ENCODE assay signal across 23 cellular contexts in genomic region chr2:6412533-6413085, GRCh38.
A peak's percentile ranks its signal among the peaks of the same experiment; 100 is the strongest.
DNase-seq lines count a peak whose midpoint lies in the region; ATAC-seq and TF ChIP-seq lines count a peak whose summit lies in the region.
"Had no signal": no experiment of that assay in that cellular context is flagged by ENCODE, and none has a peak within 500 bp of the region (broad histone marks: within the 10 kb centered on the region; RNA-seq: fewer than 3 reads in every experiment).

No MANE protein-coding gene starts in this region.

- ATAC-seq in GM23338, result no peak
- ATAC-seq in HG03139 (IDR thresholded peaks at IDR 0.05; ENCODE audit: unreplicated experiment), result no peak
- ATAC-seq: activated CD8-positive, alpha-beta memory T cell treated with anti-CD3 and anti-CD28 coated beads, Interleukin-2, amount 10 ng/mL, durations not matched to agents 7 days and 5 days; PC-3; stimulated activated naive CD8-positive, alpha-beta T cell treated with anti-CD3 and anti-CD28 coated beads, Interleukin-15, amount 100 ng/mL, for 72 hours had no signal

- H3K36me3 ChIP-seq in GM23338 (ENCODE audit: insufficient read depth), result no peaks in the 10 kb centered on the region
- no peaks in the 10 kb centered on the region for H3K36me3 ChIP-seq in SK-N-SH (replicated peaks in 1 of 2; ENCODE audit: control insufficient read depth in 1 of 2, insufficient read depth in 2 of 2, low read length in 1 of 2)
- H3K36me3 ChIP-seq in testis (ENCODE audit: low read depth, missing control alignments), result no peaks in the 10 kb centered on the region
- H3K36me3 ChIP-seq: breast epithelium had no signal

- H3K27me3 Mint-ChIP-seq in GM23338 (ENCODE audit: insufficient read depth, low read depth, poor library complexity), result no peaks in the 10 kb centered on the region
- H3K27me3 Mint-ChIP-seq: activated CD8-positive, alpha-beta memory T cell treated with anti-CD3 and anti-CD28 coated beads, Interleukin-2, amount 10 ng/mL, durations not matched to agents 7 days and 5 days; activated naive CD8-positive, alpha-beta T cell; dendritic cell treated with granulocyte-macrophage colony-stimulating factor and Interleukin-4, amounts not matched to agents 40 ng/mL and 50 ng/mL, for 4 days; stimulated activated naive CD8-positive, alpha-beta T cell treated with anti-CD3 and anti-CD28 coated beads, Interleukin-15, amount 100 ng/mL, for 72 hours; type B pancreatic cell had no signal

- H3F3A ChIP-seq in GM23338 (replicated peaks; ENCODE audit: low read depth) (no peaks in the 10 kb centered on the region), SK-N-SH (replicated peaks; ENCODE audit: insufficient read depth) (no peaks in the 10 kb centered on the region)

- H3K27me3 ChIP-seq in GM23338 (ENCODE audit: insufficient read depth), result no peaks in the 10 kb centered on the region
- no peaks in the 10 kb centered on the region for H3K27me3 ChIP-seq in SK-N-SH (ENCODE audit: insufficient read depth)
- H3K27me3 ChIP-seq in testis, result no peaks in the 10 kb centered on the region
- H3K27me3 ChIP-seq: breast epithelium had no signal

- H3K9ac ChIP-seq in SK-N-SH, result no peak overlapping the region

- TF ChIP-seq RAD21 in SK-N-SH (IDR thresholded peaks at IDR 0.05; ENCODE audit: low read length), result no peak

- H3K4me3 ChIP-seq in GM23338 (no peak overlapping the region), astrocyte of the spinal cord (ENCODE audit: low read depth, low read length) (no peak overlapping the region), foreskin fibroblast (ENCODE audit: low read depth in 1 of 2, low read length in 2 of 2) (no peak overlapping the region), retinal pigment epithelial cell (ENCODE audit: low read length) (no peak overlapping the region), SK-N-SH (ENCODE audit: low read depth in 2 of 2, low read length in 1 of 2) (no peak overlapping the region), testis (no peak overlapping the region)
- H3K4me3 ChIP-seq: breast epithelium, skin epidermis had no signal

- H3K4me1 ChIP-seq in GM23338 (ENCODE audit: insufficient read depth) (no peaks in the 10 kb centered on the region), SK-N-SH (ENCODE audit: control insufficient read depth in 1 of 2, insufficient read depth in 2 of 2, low read depth in 1 of 2, low read length in 1 of 2) (no peaks in the 10 kb centered on the region), testis (no peaks in the 10 kb centered on the region)
- H3K4me1 ChIP-seq: breast epithelium had no signal

- no peaks in the 10 kb centered on the region for H4K20me1 ChIP-seq in GM23338 (replicated peaks; ENCODE audit: insufficient read depth)
- no peaks in the 10 kb centered on the region for H4K20me1 ChIP-seq in SK-N-SH (ENCODE audit: insufficient read depth)

- H3K79me2 ChIP-seq in GM23338 (replicated peaks; ENCODE audit: insufficient read depth), result no peaks in the 10 kb centered on the region
- no peaks in the 10 kb centered on the region for H3K79me2 ChIP-seq in SK-N-SH (ENCODE audit: insufficient read depth)

- H3K4me3 Mint-ChIP-seq in GM23338, result no peak overlapping the region
- H3K4me3 Mint-ChIP-seq: activated CD8-positive, alpha-beta memory T cell treated with anti-CD3 and anti-CD28 coated beads, Interleukin-2, amount 10 ng/mL, durations not matched to agents 7 days and 5 days; activated naive CD8-positive, alpha-beta T cell; dendritic cell treated with granulocyte-macrophage colony-stimulating factor and Interleukin-4, amounts not matched to agents 40 ng/mL and 50 ng/mL, for 4 days; nephron; stimulated activated naive CD8-positive, alpha-beta T cell treated with anti-CD3 and anti-CD28 coated beads, Interleukin-15, amount 100 ng/mL, for 72 hours; type B pancreatic cell had no signal

- H3K4me2 ChIP-seq in GM23338, result no peak overlapping the region
- H3K4me2 ChIP-seq in SK-N-SH, result no peak overlapping the region

- H3K27ac Mint-ChIP-seq in GM23338, result no peak overlapping the region
- H3K27ac Mint-ChIP-seq: activated CD8-positive, alpha-beta memory T cell treated with anti-CD3 and anti-CD28 coated beads, Interleukin-2, amount 10 ng/mL, durations not matched to agents 7 days and 5 days; activated naive CD8-positive, alpha-beta T cell; dendritic cell treated with granulocyte-macrophage colony-stimulating factor and Interleukin-4, amounts not matched to agents 40 ng/mL and 50 ng/mL, for 4 days; nephron; stimulated activated naive CD8-positive, alpha-beta T cell treated with anti-CD3 and anti-CD28 coated beads, Interleukin-15, amount 100 ng/mL, for 72 hours; type B pancreatic cell had no signal

- peaks cover 75% of the 10 kb centered on the region for H3K9me3 Mint-ChIP-seq in GM23338
- H3K9me3 Mint-ChIP-seq: nephron; stimulated activated naive CD8-positive, alpha-beta T cell treated with anti-CD3 and anti-CD28 coated beads, Interleukin-15, amount 100 ng/mL, for 72 hours; type B pancreatic cell had no signal

- no peak for TF ChIP-seq POLR2A in testis (IDR thresholded peaks at IDR 0.05)

- no peak for TF ChIP-seq CTCF in GM23338 (conservative IDR thresholded peaks at IDR 0.05; ENCODE audit: low read depth in 2 of 2)
- no peak for TF ChIP-seq CTCF in astrocyte of the spinal cord (IDR thresholded peaks at IDR 0.05; ENCODE audit: low read depth, low read length)
- no peak for TF ChIP-seq CTCF in foreskin fibroblast (IDR thresholded peaks at IDR 0.05; ENCODE audit: low read depth, low read length)
- TF ChIP-seq CTCF in retinal pigment epithelial cell (conservative IDR thresholded peaks at IDR 0.05; ENCODE audit: low read depth, low read length), result no peak
- no peak for TF ChIP-seq CTCF in SK-N-SH (IDR thresholded peaks at IDR 0.05)
- no peak for TF ChIP-seq CTCF in testis (IDR thresholded peaks at IDR 0.05)

- H3K27ac ChIP-seq in GM23338 (ENCODE audit: low read depth), result no peak overlapping the region
- no peak overlapping the region for H3K27ac ChIP-seq in SK-N-SH (ENCODE audit: low read depth in 2 of 2, low read length in 1 of 2)
- no peak overlapping the region for H3K27ac ChIP-seq in testis
- H3K27ac ChIP-seq: breast epithelium, skin epidermis had no signal

- 17% methylated on average over 3 of the region's 3 CpGs for WGBS in SK-N-SH (ENCODE audit: low lambda C conversion rate)
- WGBS in testis, 2 donors, result 75 to 76% methylated on average over 3 of the region's 3 CpGs

- H3K36me3 Mint-ChIP-seq in GM23338 (ENCODE audit: low read depth), result peaks cover 3% of the 10 kb centered on the region; the same call in 1 of the 3 replicates
- H3K36me3 Mint-ChIP-seq: activated CD8-positive, alpha-beta memory T cell treated with anti-CD3 and anti-CD28 coated beads, Interleukin-2, amount 10 ng/mL, durations not matched to agents 7 days and 5 days; activated naive CD8-positive, alpha-beta T cell; type B pancreatic cell had no signal

- H3K9me3 ChIP-seq in SK-N-SH (no peaks in the 10 kb centered on the region), testis (no peaks in the 10 kb centered on the region)
- H3K9me3 ChIP-seq: breast epithelium had no signal

- intact Hi-C loops in testis (cut with DNase I; ENCODE audit: low total_unique reads), result no loop called here

- POLR2A ChIA-PET in SK-N-SH (lab: Yijun Ruan, JAX), result no interaction called here

- DNase-seq in GM23338 (ENCODE audit: low spot score) (no peak), astrocyte of the spinal cord (ENCODE audit: low read depth, low spot score) (peak; percentile 12), foreskin fibroblast (peak; percentile 55 to 89), retinal pigment epithelial cell (ENCODE audit: low read depth) (peak; percentile 7), SK-N-SH (no peak), testis (no peak), NCI-H2029 treated with DMSO at 0.1 percent for 48 hours (lab: John Stamatoyannopoulos, UW) (no peak)
- DNase-seq: activated CD4-positive, alpha-beta T cell treated with anti-CD3 and anti-CD28 coated beads for 48 hours; activated CD8-positive, alpha-beta memory T cell treated with anti-CD3 and anti-CD28 coated beads, Interleukin-2, amount 10 ng/mL, durations not matched to agents 7 days and 5 days; COR-L47; midbrain; NCI-H1694; NCI-H2227 treated with DMSO at 0.1 percent for 48 hours; PC-3; stimulated activated CD4-positive, alpha-beta T cell treated with anti-CD3 and anti-CD28 coated beads, Interleukin-2, amount 100 ng/mL, for 48 hours; stimulated activated naive CD8-positive, alpha-beta T cell treated with anti-CD3 and anti-CD28 coated beads, Interleukin-15, amount 100 ng/mL, for 72 hours had no signal

- CTCF ChIA-PET in SK-N-SH (lab: Yijun Ruan, JAX), result interaction anchor here (1.7 kb wide), 1 partner anchor 10 kb away, joined by 5 read pairs; no protein-coding TSS in a partner anchor

- no peaks in the 10 kb centered on the region for H3K4me1 Mint-ChIP-seq in GM23338
- H3K4me1 Mint-ChIP-seq: activated CD8-positive, alpha-beta memory T cell treated with anti-CD3 and anti-CD28 coated beads, Interleukin-2, amount 10 ng/mL, durations not matched to agents 7 days and 5 days; nephron; stimulated activated naive CD8-positive, alpha-beta T cell treated with anti-CD3 and anti-CD28 coated beads, Interleukin-15, amount 100 ng/mL, for 72 hours had no signal

- H2AFZ ChIP-seq in GM23338 (0 out of 2 replicates have a peak overlapping the region, but pooled peaks have one; percentile 32), SK-N-SH (ENCODE audit: low read depth) (no peak overlapping the region)

- 0 out of 2 replicates have a peak, but pooled peaks cover 4% of the 10 kb centered on the region for H3K9me2 ChIP-seq in GM23338 (ENCODE audit: insufficient read depth)
- no peaks in the 10 kb centered on the region for H3K9me2 ChIP-seq in SK-N-SH

- TF ChIP-seq EP300 in SK-N-SH (IDR thresholded peaks at IDR 0.05; ENCODE audit: borderline replicate concordance in 1 of 2, low read depth in 1 of 2, low read length in 1 of 2), result no peak

- in situ Hi-C loops in astrocyte of the spinal cord (cut with HindIII; ENCODE audit: low sequenced_read_pairs), result no loop called here

TF ChIP-seq in GM23338, 12 proteins besides CTCF, POLR2A, EP300 and RAD21 (continues in another document):
- TF ChIP-seq EZH2 (IDR thresholded peaks at IDR 0.05; ENCODE audit: low read depth, unreplicated experiment) (no peak), STAT1 (IDR thresholded peaks at IDR 0.05; ENCODE audit: unreplicated experiment) (no peak), POLR2AphosphoS5 (IDR thresholded peaks at IDR 0.05; ENCODE audit: low read depth) (no peak), ZNF331 (CRISPR knock-in tag; IDR thresholded peaks at IDR 0.05; ENCODE audit: low read depth) (no peak), ZNF114 (CRISPR knock-in tag; IDR thresholded peaks at IDR 0.05) (no peak), NANOG (IDR thresholded peaks at IDR 0.05; ENCODE audit: borderline replicate concordance) (no peak), CREB1 (CRISPR knock-in tag; IDR thresholded peaks at IDR 0.05; ENCODE audit: low read depth) (no peak)

TF ChIP-seq in SK-N-SH, 30 proteins besides CTCF, POLR2A, EP300 and RAD21:
- TF ChIP-seq MEF2A (IDR thresholded peaks at IDR 0.05; ENCODE audit: borderline replicate concordance, low read depth), result no peak

Comparison
In these comparisons a context has a peak if more than half of its experiments do, and no peak if none do; other contexts are left out.
1. DNase-seq: peak in astrocyte of the spinal cord (single experiment), foreskin fibroblast (2 of 2) and retinal pigment epithelial cell (single experiment); none in GM23338 (single experiment), SK-N-SH (single experiment), testis (single experiment) and NCI-H2029 treated with DMSO at 0.1 percent for 48 hours (single experiment).